In genomic region chr15:41474941-41475340, GRCh38 we compare ENCODE assay signal across 19 cellular contexts. TPM values are rescaled to one million over a fixed set of nuclear protein-coding genes. Genes with fewer than 3 reads are reported as not detected.
"Had no signal": no experiment of that assay in that cellular context is flagged by ENCODE, and none has a peak within 500 bp of the region (broad histone marks: within the 10 kb centered on the region; RNA-seq: fewer than 3 reads in every experiment).

No MANE protein-coding gene starts in this region.

- H3K4me1 ChIP-seq: thyroid gland had no signal

- H3K9me3 ChIP-seq: thyroid gland had no signal

- FAIRE-seq: endometrium, frontal cortex, keratinocyte, urothelium cell line had no signal

- H3K27ac ChIP-seq: coronary artery, thyroid gland had no signal

- ATAC-seq: activated CD8-positive, alpha-beta memory T cell treated with anti-CD3 and anti-CD28 coated beads, Interleukin-2, amount 10 ng/mL, durations not matched to agents 7 days and 5 days had no signal

- DNase-seq: activated B cell treated with CpG ODN at 0.5 μM for 24 hours; activated CD4-positive, alpha-beta memory T cell treated with anti-CD3 and anti-CD28 coated beads, Interleukin-2, amount 10 ng/mL, durations not matched to agents 7 days and 5 days; activated CD4-positive, alpha-beta T cell treated with anti-CD3 and anti-CD28 coated beads for 4 hours; activated CD8-positive, alpha-beta memory T cell treated with anti-CD3 and anti-CD28 coated beads, Interleukin-2, amount 10 ng/mL, durations not matched to agents 7 days and 5 days; activated naive CD8-positive, alpha-beta T cell treated with anti-CD3 and anti-CD28 coated beads for 36 hours; amniotic stem cell; erythroblast; head of caudate nucleus; mesenchymal stem cell; nephron progenitor cell; nucleus accumbens; posterior cingulate gyrus; stimulated activated naive CD4-positive, alpha-beta T cell; thyroid gland had no signal

- H3K27me3 ChIP-seq: thyroid gland had no signal

- H3K4me3 ChIP-seq: coronary artery, thyroid gland had no signal

RNA-seq across cellular contexts. Expression of gene LTK, which starts 38.7 kb away (rescaled TPM):
- total RNA-seq: frontal cortex had no signal
- polyA plus RNA-seq: keratinocyte had no signal
